Comparison of ENCODE assay signal across 26 cellular contexts in the genomic region with DNA sequence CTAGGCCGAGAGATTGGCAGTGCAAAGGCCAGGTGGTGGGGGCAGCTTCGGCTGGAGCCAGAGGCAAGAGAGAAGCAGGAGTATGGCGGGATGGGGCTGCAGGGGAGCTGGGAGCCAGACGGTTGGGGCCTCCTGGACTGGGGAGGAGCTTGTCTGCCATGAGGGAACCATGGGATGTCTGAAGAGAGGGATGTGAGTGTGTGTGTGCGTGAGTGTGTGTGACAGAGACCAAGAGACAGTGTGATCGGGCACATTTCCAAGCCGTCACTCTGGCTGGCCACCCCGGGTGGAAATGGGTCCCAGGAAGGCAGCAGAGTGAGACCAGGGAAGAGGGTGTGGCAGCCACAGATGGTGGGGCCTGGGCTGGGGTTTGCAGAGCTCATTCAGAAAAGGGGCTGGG. TPM values are rescaled to one million over a fixed set of nuclear protein-coding genes. Genes with fewer than 3 reads are reported as not detected.
DNase-seq lines count a peak whose midpoint lies in the region; ATAC-seq, FAIRE-seq and TF ChIP-seq lines count a peak whose summit lies in the region.
"Had no signal": no experiment of that assay in that cellular context is flagged by ENCODE, and none has a peak within 500 bp of the region (broad histone marks: within the 10 kb centered on the region; RNA-seq: fewer than 3 reads in every experiment).

No MANE protein-coding gene starts in this region.

- no peaks in the 10 kb centered on the region for H3K36me3 Mint-ChIP-seq in CD4-positive, alpha-beta T cell (ENCODE audit: low read depth)
- H3K36me3 Mint-ChIP-seq: CD4-positive, alpha-beta memory T cell; T-cell had no signal

- POLR2A ChIA-PET in CD4-positive, alpha-beta T cell (lab: Charles Lee), result no interaction called here

- ATAC-seq in right lobe of liver, result no peak
- no peak for ATAC-seq in HG02678 (IDR thresholded peaks at IDR 0.05; ENCODE audit: unreplicated experiment)
- ATAC-seq in CD4-positive, alpha-beta T cell (ENCODE audit: poor library complexity), result no peak
- ATAC-seq: T-cell had no signal

- H3K4me1 Mint-ChIP-seq in CD4-positive, alpha-beta T cell (ENCODE audit: low read depth), result no peaks in the 10 kb centered on the region
- H3K4me1 Mint-ChIP-seq: B cell; CD4-positive, alpha-beta memory T cell; T-cell had no signal

- 58% methylated on average over 8 of the region's 8 CpGs for WGBS in right lobe of liver (ENCODE audit: insufficient coverage, low coverage, low lambda C conversion rate, missing lambda C conversion rate)

- H3K4me3 Mint-ChIP-seq in CD4-positive, alpha-beta T cell, result no peak overlapping the region
- H3K4me3 Mint-ChIP-seq: B cell; CD4-positive, alpha-beta memory T cell; T-cell had no signal

- CTCF ChIA-PET in CD4-positive, alpha-beta T cell (lab: Charles Lee), result no interaction called here

- FAIRE-seq in HTR-8/SVneo (lab: Jason Lieb, UNC), result peak; percentile 23
- FAIRE-seq: H1 had no signal

- no peaks in the 10 kb centered on the region for H3K36me3 ChIP-seq in right lobe of liver

- H3K4me3 ChIP-seq in dorsolateral prefrontal cortex, result no peak overlapping the region
- H3K4me3 ChIP-seq in right lobe of liver, result no peak overlapping the region
- H3K4me3 ChIP-seq: SK-N-MC had no signal

- no peak overlapping the region for H3K27ac Mint-ChIP-seq in CD4-positive, alpha-beta T cell
- H3K27ac Mint-ChIP-seq: B cell; CD4-positive, alpha-beta memory T cell; T-cell had no signal

- TF ChIP-seq CTCF in dorsolateral prefrontal cortex (IDR thresholded peaks at IDR 0.05 in 54 of 56, conservative IDR thresholded peaks at IDR 0.05 in 2 of 56; ENCODE audit: low read depth in 1 of 56, partially characterized antibody in 56 of 56) (no peak), right lobe of liver (IDR thresholded peaks at IDR 0.05) (no peak)
- TF ChIP-seq CTCF in CD4-positive, alpha-beta T cell (IDR thresholded peaks at IDR 0.05), result no peak

- no peaks in the 10 kb centered on the region for H3K27me3 ChIP-seq in dorsolateral prefrontal cortex
- no peaks in the 10 kb centered on the region for H3K27me3 ChIP-seq in right lobe of liver
- H3K27me3 ChIP-seq in CD4-positive, alpha-beta T cell (ENCODE audit: control insufficient read depth, insufficient read depth, low read length), result no peaks in the 10 kb centered on the region

- H3K27me3 Mint-ChIP-seq in CD4-positive, alpha-beta T cell, result peaks cover 36% of the 10 kb centered on the region

- H3K9me3 Mint-ChIP-seq in CD4-positive, alpha-beta T cell, result no peaks in the 10 kb centered on the region
- H3K9me3 Mint-ChIP-seq: CD4-positive, alpha-beta memory T cell; T-cell had no signal

- H3K27ac ChIP-seq in dorsolateral prefrontal cortex, result peak overlapping the region in 57 of 59 donors; percentile 5 to 100 (median 76)
- peak overlapping the region; percentile 74 for H3K27ac ChIP-seq in substantia nigra (ENCODE audit: low read depth, low read length, poor library complexity, severe bottlenecking)
- H3K27ac ChIP-seq in right lobe of liver, result no peak overlapping the region
- H3K27ac ChIP-seq in CD4-positive, alpha-beta T cell (ENCODE audit: low read depth, low read length), result no peak overlapping the region
- H3K27ac ChIP-seq: 22Rv1, HL-60, SK-N-MC had no signal

- no peaks in the 10 kb centered on the region for H3K4me1 ChIP-seq in right lobe of liver

- no peaks in the 10 kb centered on the region for H3K9me3 ChIP-seq in right lobe of liver
- H3K9me3 ChIP-seq in CD4-positive, alpha-beta T cell (ENCODE audit: control insufficient read depth, low read length), result no peaks in the 10 kb centered on the region

- TF ChIP-seq POLR2A in right lobe of liver (IDR thresholded peaks at IDR 0.05), result no peak

- DNase-seq in NCI-H2171 treated with DMSO at 0.1 percent for 48 hours (lab: John Stamatoyannopoulos, UW) (peak; percentile 5), NCI-H2171 (lab: John Stamatoyannopoulos, UW) (no peak), HTR-8/SVneo (ENCODE audit: insufficient read length, low spot score) (no peak), dorsolateral prefrontal cortex (peak in 3 of 10 donors; percentile 35 to 49 (median 44)), substantia nigra (lab: John Stamatoyannopoulos, UW) (peak in 12 of 49 donors; percentile 23 to 75 (median 36)), right lobe of liver (no peak)
- DNase-seq in CD4-positive, alpha-beta T cell, result no peak
- DNase-seq: Calu3; CD4-positive, alpha-beta memory T cell; GF-D8; IMR-90; NCI-H1436 treated with DMSO at 0.1 percent for 48 hours; NCI-H2029 treated with DMSO at 0.1 percent for 48 hours; NCI-H510A; NCI-H748 treated with DMSO at 0.1 percent for 48 hours; OCI-M1; SHP77; T-cell had no signal

- intact Hi-C loops in dorsolateral prefrontal cortex (cut with DNase I) (no loop called here), right lobe of liver (cut with DNase I) (no loop called here)
- intact Hi-C loops in CD4-positive, alpha-beta T cell (cut with DNase I, micrococcal nuclease), result no loop called here

RNA-seq across cellular contexts. Expression of gene PHACTR3, which starts 13.8 kb away (rescaled TPM):
- total RNA-seq in dorsolateral prefrontal cortex (100 to 1,000 TPM in 74 of 120 experiments, 10 to 100 TPM in 46; 79.3 to 168 (median 106) TPM), right lobe of liver (under 1 TPM in 4 of 6 experiments, not detected in 2; 0.12 to 0.35 (median 0.23) TPM)
- not detected for total RNA-seq in CD4-positive, alpha-beta T cell
- total RNA-seq: B cell; CD4-positive, alpha-beta memory T cell; HT1080; IMR-90; M059J; T-cell had no signal

Comparison
In these comparisons a context has a peak if more than half of its experiments do, and no peak if none do; other contexts are left out.
1. H3K27ac ChIP-seq: peak in dorsolateral prefrontal cortex (57 of 59) and substantia nigra (single experiment); none in right lobe of liver (0 of 3) and CD4-positive, alpha-beta T cell (single experiment).
2. RNA of gene PHACTR3, which starts 13.8 kb away (total RNA-seq): 79.3 to 168 TPM in dorsolateral prefrontal cortex; 0.12 to 0.35 TPM in right lobe of liver and not detected in CD4-positive, alpha-beta T cell; every median in the first group is over 10 times any median in the second.